Comparison of ENCODE assay signal across 1 cellular context in the genomic region with DNA sequence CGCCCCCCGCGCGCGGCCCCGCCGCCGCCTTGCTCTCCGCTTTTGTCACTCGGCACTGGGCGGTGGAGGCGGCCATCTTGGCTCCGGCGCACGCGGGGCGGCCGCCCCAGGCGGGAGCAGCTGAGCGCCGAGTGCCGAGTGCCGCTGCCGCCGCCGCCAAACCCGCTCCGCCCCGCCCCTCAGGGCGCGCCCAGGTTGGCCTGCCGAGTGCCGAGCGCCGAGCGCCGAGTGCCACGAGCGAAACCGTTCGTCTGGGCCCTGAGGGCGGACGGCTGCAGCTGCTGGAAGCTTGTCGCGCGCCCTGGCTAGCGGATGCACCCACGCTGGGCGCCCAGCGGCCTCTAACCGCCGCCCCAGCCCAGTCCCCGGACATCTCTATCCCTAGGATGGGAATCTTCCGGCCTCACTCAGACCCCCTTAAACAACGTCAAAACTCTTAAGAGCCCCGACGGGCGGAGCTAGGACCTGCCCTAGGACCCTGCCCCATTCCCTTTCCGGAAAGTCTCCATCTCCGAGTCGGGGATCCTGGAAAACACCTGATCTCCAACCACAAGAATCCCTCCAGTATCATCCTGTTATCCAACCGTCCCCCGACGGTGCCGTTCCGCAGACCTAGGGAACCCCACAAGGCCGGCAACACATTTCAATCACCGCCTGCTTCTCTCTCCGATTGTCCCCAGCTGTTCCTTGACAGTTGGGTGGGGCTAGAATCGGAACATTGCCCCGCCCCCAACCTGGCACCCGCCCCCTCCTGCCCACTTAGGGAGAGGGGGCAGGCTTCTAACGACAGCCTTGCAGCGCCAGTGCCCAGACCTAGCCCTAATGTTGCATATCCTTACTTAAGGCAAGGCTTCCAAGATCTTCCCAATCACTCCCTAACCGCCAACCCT.
TF ChIP-seq lines count a peak whose summit lies in the region.

No MANE protein-coding gene starts in this region.

TF ChIP-seq in HEK293, 187 proteins besides CTCF, POLR2A, EP300 and RAD21 (continued from another document and continues in another):
- TF ChIP-seq, protein P1, sequence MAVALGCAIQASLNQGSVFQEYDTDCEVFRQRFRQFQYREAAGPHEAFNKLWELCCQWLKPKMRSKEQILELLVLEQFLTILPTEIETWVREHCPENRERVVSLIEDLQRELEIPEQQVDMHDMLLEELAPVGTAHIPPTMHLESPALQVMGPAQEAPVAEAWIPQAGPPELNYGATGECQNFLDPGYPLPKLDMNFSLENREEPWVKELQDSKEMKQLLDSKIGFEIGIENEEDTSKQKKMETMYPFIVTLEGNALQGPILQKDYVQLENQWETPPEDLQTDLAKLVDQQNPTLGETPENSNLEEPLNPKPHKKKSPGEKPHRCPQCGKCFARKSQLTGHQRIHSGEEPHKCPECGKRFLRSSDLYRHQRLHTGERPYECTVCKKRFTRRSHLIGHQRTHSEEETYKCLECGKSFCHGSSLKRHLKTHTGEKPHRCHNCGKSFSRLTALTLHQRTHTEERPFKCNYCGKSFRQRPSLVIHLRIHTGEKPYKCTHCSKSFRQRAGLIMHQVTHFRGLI (tag by site-specific recombination; IDR thresholded peaks at IDR 0.05), result no peak
- no peak for TF ChIP-seq ZNF670 (tag by site-specific recombination; IDR thresholded peaks at IDR 0.05; ENCODE audit: low read depth)
- no peak for TF ChIP-seq BCL11B (tag by site-specific recombination; IDR thresholded peaks at IDR 0.05; ENCODE audit: low read depth)
- TF ChIP-seq IKZF3 (tag by site-specific recombination; IDR thresholded peaks at IDR 0.05), result peak; percentile 23; the same call in 1 of the 2 replicates
- TF ChIP-seq ZBTB17 (tag by site-specific recombination; IDR thresholded peaks at IDR 0.05), result peak; percentile 99
- TF ChIP-seq, protein P2, sequence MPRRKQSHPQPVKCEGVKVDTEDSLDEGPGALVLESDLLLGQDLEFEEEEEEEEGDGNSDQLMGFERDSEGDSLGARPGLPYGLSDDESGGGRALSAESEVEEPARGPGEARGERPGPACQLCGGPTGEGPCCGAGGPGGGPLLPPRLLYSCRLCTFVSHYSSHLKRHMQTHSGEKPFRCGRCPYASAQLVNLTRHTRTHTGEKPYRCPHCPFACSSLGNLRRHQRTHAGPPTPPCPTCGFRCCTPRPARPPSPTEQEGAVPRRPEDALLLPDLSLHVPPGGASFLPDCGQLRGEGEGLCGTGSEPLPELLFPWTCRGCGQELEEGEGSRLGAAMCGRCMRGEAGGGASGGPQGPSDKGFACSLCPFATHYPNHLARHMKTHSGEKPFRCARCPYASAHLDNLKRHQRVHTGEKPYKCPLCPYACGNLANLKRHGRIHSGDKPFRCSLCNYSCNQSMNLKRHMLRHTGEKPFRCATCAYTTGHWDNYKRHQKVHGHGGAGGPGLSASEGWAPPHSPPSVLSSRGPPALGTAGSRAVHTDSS (tag by site-specific recombination; IDR thresholded peaks at IDR 0.05), result no peak
- peak; percentile 95 for TF ChIP-seq ZNF335 (tag by site-specific recombination; conservative IDR thresholded peaks at IDR 0.05)
- no peak for TF ChIP-seq ZNF624 (tag by site-specific recombination; IDR thresholded peaks at IDR 0.05)
- TF ChIP-seq HOXA7 (CRISPR knock-in tag; IDR thresholded peaks at IDR 0.05; ENCODE audit: borderline replicate concordance), result no peak
- TF ChIP-seq, protein P3, sequence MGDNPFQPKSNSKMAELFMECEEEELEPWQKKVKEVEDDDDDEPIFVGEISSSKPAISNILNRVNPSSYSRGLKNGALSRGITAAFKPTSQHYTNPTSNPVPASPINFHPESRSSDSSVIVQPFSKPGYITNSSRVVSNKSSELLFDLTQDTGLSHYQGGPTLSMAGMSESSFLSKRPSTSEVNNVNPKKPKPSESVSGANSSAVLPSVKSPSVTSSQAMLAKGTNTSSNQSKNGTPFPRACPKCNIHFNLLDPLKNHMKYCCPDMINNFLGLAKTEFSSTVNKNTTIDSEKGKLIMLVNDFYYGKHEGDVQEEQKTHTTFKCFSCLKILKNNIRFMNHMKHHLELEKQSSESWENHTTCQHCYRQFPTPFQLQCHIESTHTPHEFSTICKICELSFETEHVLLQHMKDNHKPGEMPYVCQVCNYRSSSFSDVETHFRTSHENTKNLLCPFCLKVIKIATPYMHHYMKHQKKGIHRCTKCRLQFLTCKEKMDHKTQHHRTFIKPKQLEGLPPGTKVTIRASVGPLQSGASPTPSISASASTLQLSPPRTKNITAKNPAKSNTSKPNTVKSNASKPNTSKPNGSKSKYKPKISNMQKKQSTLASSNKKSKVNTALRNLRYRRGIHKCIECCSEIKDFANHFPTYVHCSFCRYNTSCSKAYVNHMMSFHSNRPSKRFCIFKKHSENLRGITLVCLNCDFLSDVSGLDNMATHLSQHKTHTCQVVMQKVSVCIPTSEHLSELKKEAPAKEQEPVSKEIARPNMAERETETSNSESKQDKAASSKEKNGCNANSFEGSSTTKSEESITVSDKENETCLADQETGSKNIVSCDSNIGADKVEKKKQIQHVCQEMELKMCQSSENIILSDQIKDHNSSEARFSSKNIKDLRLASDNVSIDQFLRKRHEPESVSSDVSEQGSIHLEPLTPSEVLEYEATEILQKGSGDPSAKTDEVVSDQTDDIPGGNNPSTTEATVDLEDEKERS (tag by site-specific recombination; IDR thresholded peaks at IDR 0.05), result no peak
- TF ChIP-seq ZNF514 (tag by site-specific recombination; IDR thresholded peaks at IDR 0.05), result no peak
- TF ChIP-seq PRDM6 (tag by site-specific recombination; IDR thresholded peaks at IDR 0.05), result no peak
- TF ChIP-seq ZNF341 (tag by site-specific recombination; IDR thresholded peaks at IDR 0.05; ENCODE audit: low read depth), result peak; percentile 32; the same call in 1 of the 2 replicates
- TF ChIP-seq ZNF239 (tag by site-specific recombination; IDR thresholded peaks at IDR 0.05), result no peak
- TF ChIP-seq ZNF324 (tag by site-specific recombination; IDR thresholded peaks at IDR 0.05), result 0 out of 2 replicates have a peak, but pooled peaks have one; percentile 46
- peak; percentile 48; the same call in 1 of the 2 replicates for TF ChIP-seq ZFP69B (tag by site-specific recombination; IDR thresholded peaks at IDR 0.05)
- TF ChIP-seq ZNF792 (tag by site-specific recombination; IDR thresholded peaks at IDR 0.05), result no peak
- no peak for TF ChIP-seq ZNF530 (tag by site-specific recombination; IDR thresholded peaks at IDR 0.05; ENCODE audit: low read depth)
- TF ChIP-seq ZNF544 (tag by site-specific recombination; IDR thresholded peaks at IDR 0.05), result no peak
- no peak for TF ChIP-seq ZSCAN23 (tag by site-specific recombination; IDR thresholded peaks at IDR 0.05)
- peak; percentile 88 for TF ChIP-seq ZNF660 (tag by site-specific recombination; IDR thresholded peaks at IDR 0.05)
- TF ChIP-seq ZNF768 (tag by site-specific recombination; IDR thresholded peaks at IDR 0.05), result no peak
- TF ChIP-seq ZNF658 (tag by site-specific recombination; IDR thresholded peaks at IDR 0.05), result no peak
- no peak for TF ChIP-seq ZNF266 (tag by site-specific recombination; IDR thresholded peaks at IDR 0.05; ENCODE audit: low read depth)
- no peak for TF ChIP-seq SCRT2 (tag by site-specific recombination; IDR thresholded peaks at IDR 0.05)
- TF ChIP-seq KLF1 (tag by site-specific recombination; IDR thresholded peaks at IDR 0.05), result peak; percentile 46
- no peak for TF ChIP-seq ZNF404 (tag by site-specific recombination; IDR thresholded peaks at IDR 0.05)
- no peak for TF ChIP-seq PRDM10 (tag by site-specific recombination; IDR thresholded peaks at IDR 0.05)
- TF ChIP-seq ZNF501 (tag by site-specific recombination; IDR thresholded peaks at IDR 0.05), result no peak
- TF ChIP-seq ZNF837 (tag by site-specific recombination; IDR thresholded peaks at IDR 0.05), result no peak
- peak; percentile 20; the same call in 1 of the 2 replicates for TF ChIP-seq ZNF518A (tag by site-specific recombination; conservative IDR thresholded peaks at IDR 0.05; ENCODE audit: low read depth)
- no peak for TF ChIP-seq HIC1 (tag by site-specific recombination; IDR thresholded peaks at IDR 0.05)
- TF ChIP-seq, protein P4, sequence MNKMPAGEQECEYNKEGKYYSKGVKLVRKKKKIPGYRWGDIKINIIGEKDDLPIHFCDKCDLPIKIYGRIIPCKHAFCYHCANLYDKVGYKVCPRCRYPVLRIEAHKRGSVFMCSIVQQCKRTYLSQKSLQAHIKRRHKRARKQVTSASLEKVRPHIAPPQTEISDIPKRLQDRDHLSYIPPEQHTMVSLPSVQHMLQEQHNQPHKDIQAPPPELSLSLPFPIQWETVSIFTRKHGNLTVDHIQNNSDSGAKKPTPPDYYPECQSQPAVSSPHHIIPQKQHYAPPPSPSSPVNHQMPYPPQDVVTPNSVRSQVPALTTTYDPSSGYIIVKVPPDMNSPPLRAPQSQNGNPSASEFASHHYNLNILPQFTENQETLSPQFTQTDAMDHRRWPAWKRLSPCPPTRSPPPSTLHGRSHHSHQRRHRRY (tag by site-specific recombination; IDR thresholded peaks at IDR 0.05), result no peak
- TF ChIP-seq ZNF214 (tag by site-specific recombination; IDR thresholded peaks at IDR 0.05; ENCODE audit: borderline replicate concordance), result no peak
